15 cellular contexts compared by ENCODE assay signal in genomic region chr1:116490588-116490987, GRCh38.
DNase-seq lines count a peak whose midpoint lies in the region; ATAC-seq and TF ChIP-seq lines count a peak whose summit lies in the region.
"Had no signal": no experiment of that assay in that cellular context is flagged by ENCODE, and none has a peak within 500 bp of the region (broad histone marks: within the 10 kb centered on the region; RNA-seq: fewer than 3 reads in every experiment).

No MANE protein-coding gene starts in this region.

- CTCF ChIA-PET in A673 (lab: Charles Lee), result no interaction called here
- CTCF ChIA-PET in activated naive CD4-positive, alpha-beta T cell treated with anti-CD3 and anti-CD28 coated beads, Interleukin-2, amount 10 ng/mL, durations not matched to agents 7 days and 5 days (lab: Charles Lee), result interaction anchor here (1.1 to 25.5 kb wide), 4 partner anchors 8 to 348 kb away, joined by 3 to 506 read pairs (median 4); no protein-coding TSS in a partner anchor

- no peaks in the 10 kb centered on the region for H3K36me3 Mint-ChIP-seq in dendritic cell treated with granulocyte-macrophage colony-stimulating factor and Interleukin-4, amounts not matched to agents 40 ng/mL and 50 ng/mL, for 4 days (ENCODE audit: low read depth)
- H3K36me3 Mint-ChIP-seq in nephron (ENCODE audit: low read depth), result no peaks in the 10 kb centered on the region
- no peaks in the 10 kb centered on the region for H3K36me3 Mint-ChIP-seq in activated naive CD4-positive, alpha-beta T cell treated with anti-CD3 and anti-CD28 coated beads, Interleukin-2, amount 10 ng/mL, durations not matched to agents 7 days and 5 days

- DNase-seq in A673 (ENCODE audit: low spot score), result no peak
- DNase-seq in NCI-H69 (lab: John Stamatoyannopoulos, UW), result peak; percentile 61
- no peak for DNase-seq in ACHN
- DNase-seq in HUDEP-2 (lab: John Stamatoyannopoulos, UW; ENCODE audit: unreplicated experiment in 76 of 76), result no peak
- no peak for DNase-seq in activated naive CD4-positive, alpha-beta T cell treated with anti-CD3 and anti-CD28 coated beads, Interleukin-2, amount 10 ng/mL, durations not matched to agents 7 days and 5 days
- DNase-seq: HFFc6, NCI-H1417, NCI-H2029, NCI-H2171 treated with DMSO at 0.1 percent for 48 hours, NCI-H446 treated with DMSO at 0.1 percent for 48 hours, NCI-H82 had no signal

- no peaks in the 10 kb centered on the region for H3K9me3 ChIP-seq in A673 (ENCODE audit: low read depth, low read length, poor library complexity, severe bottlenecking)

- H3K9me3 Mint-ChIP-seq in dendritic cell treated with granulocyte-macrophage colony-stimulating factor and Interleukin-4, amounts not matched to agents 40 ng/mL and 50 ng/mL, for 4 days, result no peaks in the 10 kb centered on the region
- H3K9me3 Mint-ChIP-seq in nephron, result no peaks in the 10 kb centered on the region
- H3K9me3 Mint-ChIP-seq in activated naive CD4-positive, alpha-beta T cell treated with anti-CD3 and anti-CD28 coated beads, Interleukin-2, amount 10 ng/mL, durations not matched to agents 7 days and 5 days, result no peaks in the 10 kb centered on the region
- H3K9me3 Mint-ChIP-seq: CD14-positive monocyte, HFFc6 had no signal

- TF ChIP-seq CTCF in A673 (conservative IDR thresholded peaks at IDR 0.05; ENCODE audit: low read depth, low read length), result no peak
- no peak for TF ChIP-seq CTCF in nephron (IDR thresholded peaks at IDR 0.05; ENCODE audit: unreplicated experiment in 3 of 3)

- H3K27ac ChIP-seq in A673 (ENCODE audit: low read depth, low read length, poor library complexity, severe bottlenecking), result peak overlapping the region; percentile 78

- H3K36me3 ChIP-seq in A673 (ENCODE audit: insufficient read depth, low read length, poor library complexity, severe bottlenecking), result no peaks in the 10 kb centered on the region

- in situ Hi-C loops in ACHN (cut with HindIII; ENCODE audit: low pct_ligation_motif_present, low pct_unique_long_range_greater_than_20kb, low sequenced_read_pairs), result loop anchor here (25.0 kb wide), 1 partner anchor 353 kb away; no protein-coding TSS in a partner anchor

- no peak overlapping the region for H3K4me3 Mint-ChIP-seq in dendritic cell treated with granulocyte-macrophage colony-stimulating factor and Interleukin-4, amounts not matched to agents 40 ng/mL and 50 ng/mL, for 4 days
- no peak overlapping the region for H3K4me3 Mint-ChIP-seq in nephron
- H3K4me3 Mint-ChIP-seq in activated naive CD4-positive, alpha-beta T cell treated with anti-CD3 and anti-CD28 coated beads, Interleukin-2, amount 10 ng/mL, durations not matched to agents 7 days and 5 days, result no peak overlapping the region
- H3K4me3 Mint-ChIP-seq: CD14-positive monocyte, HFFc6 had no signal

- intact Hi-C loops in A673 (cut with micrococcal nuclease; ENCODE audit: unreplicated experiment), result no loop called here
- intact Hi-C loops in dendritic cell treated with granulocyte-macrophage colony-stimulating factor and Interleukin-4, amounts not matched to agents 40 ng/mL and 50 ng/mL, for 4 days (cut with micrococcal nuclease), result loop anchor here (10.0 kb wide), 1 partner anchor 1114 kb away; the partner anchor contains the start of gene TENT5C

- H3K4me1 Mint-ChIP-seq in dendritic cell treated with granulocyte-macrophage colony-stimulating factor and Interleukin-4, amounts not matched to agents 40 ng/mL and 50 ng/mL, for 4 days (ENCODE audit: low read depth), result peaks cover 50% of the 10 kb centered on the region
- peaks cover 34% of the 10 kb centered on the region for H3K4me1 Mint-ChIP-seq in nephron
- H3K4me1 Mint-ChIP-seq in activated naive CD4-positive, alpha-beta T cell treated with anti-CD3 and anti-CD28 coated beads, Interleukin-2, amount 10 ng/mL, durations not matched to agents 7 days and 5 days, result peaks cover 3% of the 10 kb centered on the region

- no peak for ATAC-seq in GM18498 (IDR thresholded peaks at IDR 0.05; ENCODE audit: unreplicated experiment)

- no peaks in the 10 kb centered on the region for H3K27me3 ChIP-seq in A673 (replicated peaks; ENCODE audit: insufficient read depth, low read depth, low read length, poor library complexity)

- POLR2A ChIA-PET in A673 (lab: Charles Lee; ENCODE audit: low non-redundant PET), result no interaction called here

- no TSS peak for BruUV-seq in A673 (replicated peaks; lab: Mats Ljungman, UMichigan)

- no peaks in the 10 kb centered on the region for H3K27me3 Mint-ChIP-seq in dendritic cell treated with granulocyte-macrophage colony-stimulating factor and Interleukin-4, amounts not matched to agents 40 ng/mL and 50 ng/mL, for 4 days
- H3K27me3 Mint-ChIP-seq in nephron (ENCODE audit: low read depth), result no peaks in the 10 kb centered on the region
- peaks cover 8% of the 10 kb centered on the region for H3K27me3 Mint-ChIP-seq in activated naive CD4-positive, alpha-beta T cell treated with anti-CD3 and anti-CD28 coated beads, Interleukin-2, amount 10 ng/mL, durations not matched to agents 7 days and 5 days

- no peak overlapping the region for H3K4me3 ChIP-seq in A673 (ENCODE audit: low read depth, low read length, poor library complexity, severe bottlenecking)

- peak overlapping the region; percentile 2 for H3K27ac Mint-ChIP-seq in dendritic cell treated with granulocyte-macrophage colony-stimulating factor and Interleukin-4, amounts not matched to agents 40 ng/mL and 50 ng/mL, for 4 days
- peak overlapping the region in 2 of 3 experiments; percentile 13 to 29 for H3K27ac Mint-ChIP-seq in nephron
- H3K27ac Mint-ChIP-seq in activated naive CD4-positive, alpha-beta T cell treated with anti-CD3 and anti-CD28 coated beads, Interleukin-2, amount 10 ng/mL, durations not matched to agents 7 days and 5 days, result no peak overlapping the region
- H3K27ac Mint-ChIP-seq: HFFc6 had no signal

- peaks cover 51% of the 10 kb centered on the region for H3K4me1 ChIP-seq in A673 (ENCODE audit: insufficient read depth, low read length, poor library complexity, severe bottlenecking)
